ENCODE assay signal across 22 cellular contexts in genomic region chr1:1920608-1921458, GRCh38. TPM values are rescaled to one million over a fixed set of nuclear protein-coding genes. Genes with fewer than 3 reads are reported as not detected.
DNase-seq lines count a peak whose midpoint lies in the region; ATAC-seq, FAIRE-seq and TF ChIP-seq lines count a peak whose summit lies in the region.
"Had no signal": no experiment of that assay in that cellular context is flagged by ENCODE, and none has a peak within 500 bp of the region (broad histone marks: within the 10 kb centered on the region; RNA-seq: fewer than 3 reads in every experiment).

No MANE protein-coding gene starts in this region.

- H3K56ac ChIP-seq in IMR-90 (ENCODE audit: extremely low read depth, insufficient read depth, low read length): no peak overlapping the region

- no peak for FAIRE-seq in pancreas (lab: Jason Lieb, UNC)

- TF ChIP-seq CTCF in IMR-90 (conservative IDR thresholded peaks at IDR 0.05; ENCODE audit: low read depth, low read length) (no peak), endodermal cell (conservative IDR thresholded peaks at IDR 0.05) (no peak), pancreas (IDR thresholded peaks at IDR 0.05) (no peak)

- H2BK5ac ChIP-seq in IMR-90 (ENCODE audit: low read depth, low read length, poor library complexity, severe bottlenecking): no peak overlapping the region

- H3K9me3 Mint-ChIP-seq in endodermal cell: peaks cover under 1% of the 10 kb centered on the region
- H3K9me3 Mint-ChIP-seq in stimulated activated effector memory CD8-positive, alpha-beta T cell treated with anti-CD3 and anti-CD28 coated beads, Interleukin-12 subunit alpha, Interleukin-12 subunit beta, amount 100 ng/mL, for 72 hours: no peaks in the 10 kb centered on the region

- no peak overlapping the region for H3K4me3 ChIP-seq in IMR-90 (ENCODE audit: insufficient read depth, low read depth, low read length)
- no peak overlapping the region for H3K4me3 ChIP-seq in endodermal cell (ENCODE audit: low read length)
- H3K4me3 ChIP-seq in pancreas: no peak overlapping the region
- H3K4me3 ChIP-seq: thoracic aorta had no signal

- no peaks in the 10 kb centered on the region for H4K20me1 ChIP-seq in IMR-90 (ENCODE audit: insufficient read depth, low read length)

- no peak overlapping the region for H3K4me2 ChIP-seq in IMR-90 (ENCODE audit: low read depth, low read length)

- H3K4ac ChIP-seq in IMR-90 (ENCODE audit: low read depth, low read length): no peak overlapping the region

- CTCF ChIA-PET in IMR-90 (lab: Yijun Ruan, JAX): no interaction called here

- no peak overlapping the region for H3K4me3 Mint-ChIP-seq in endodermal cell
- no peak overlapping the region for H3K4me3 Mint-ChIP-seq in stimulated activated effector memory CD8-positive, alpha-beta T cell treated with anti-CD3 and anti-CD28 coated beads, Interleukin-12 subunit alpha, Interleukin-12 subunit beta, amount 100 ng/mL, for 72 hours

- dilution Hi-C loops in IMR-90 (cut with HindIII; ENCODE audit: low sequenced_read_pairs, unreplicated experiment): no loop called here

- H3K27ac Mint-ChIP-seq in endodermal cell: no peak overlapping the region
- no peak overlapping the region for H3K27ac Mint-ChIP-seq in stimulated activated effector memory CD8-positive, alpha-beta T cell treated with anti-CD3 and anti-CD28 coated beads, Interleukin-12 subunit alpha, Interleukin-12 subunit beta, amount 100 ng/mL, for 72 hours

- no peak overlapping the region for H2BK120ac ChIP-seq in IMR-90 (ENCODE audit: low read depth, low read length)

- peaks cover 11% of the 10 kb centered on the region for H3K27me3 Mint-ChIP-seq in endodermal cell (ENCODE audit: insufficient read depth)

- WGBS in IMR-90 (ENCODE audit: extremely low coverage in 2 of 2, insufficient read length in 1 of 2), 2 experiments: 84% methylated on average over 14 of the region's 27 CpGs; no CpG with 5 or more reads in 1 of the 2 experiments
- WGBS in endodermal cell (ENCODE audit: insufficient coverage in 1 of 2, insufficient read length in 1 of 2), 2 experiments: 91 to 93% methylated on average over 13 to 27 of the region's 27 CpGs
- WGBS in pancreas, 2 donors: 88 to 90% methylated on average over 27 of the region's 27 CpGs

- TF ChIP-seq POLR2A in IMR-90 (IDR thresholded peaks at IDR 0.05; ENCODE audit: low read depth, low read length): no peak

- intact Hi-C loops in IMR-90 (cut with micrococcal nuclease) (no loop called here), pancreas (cut with DNase I) (no loop called here)

- H3K23ac ChIP-seq in IMR-90 (ENCODE audit: low read depth, low read length): no peak overlapping the region

- no peak for TF ChIP-seq RAD21 in IMR-90 (IDR thresholded peaks at IDR 0.05; ENCODE audit: low read length)

- peaks cover 4% of the 10 kb centered on the region; the same call in 1 of the 2 replicates for H3K9me1 ChIP-seq in IMR-90 (ENCODE audit: insufficient read depth, low read length)

- H3K36me3 ChIP-seq in IMR-90 (ENCODE audit: control insufficient read depth, insufficient read depth, low read length) (no peaks in the 10 kb centered on the region), endodermal cell (ENCODE audit: control insufficient read depth, insufficient read depth, low read length) (no peaks in the 10 kb centered on the region), pancreas (no peaks in the 10 kb centered on the region)
- H3K36me3 ChIP-seq: thoracic aorta had no signal

- H3K9me3 ChIP-seq in IMR-90 (ENCODE audit: control insufficient read depth, insufficient read depth, low read length): no peaks in the 10 kb centered on the region
- no peaks in the 10 kb centered on the region for H3K9me3 ChIP-seq in endodermal cell (ENCODE audit: control insufficient read depth, low read length)
- H3K9me3 ChIP-seq in pancreas: no peaks in the 10 kb centered on the region
- H3K9me3 ChIP-seq: thoracic aorta had no signal

- no TSS peak for BruUV-seq in IMR-90 (replicated peaks; lab: Mats Ljungman, UMichigan)

- DNase-seq in DMS 273 (lab: John Stamatoyannopoulos, UW; ENCODE audit: unreplicated experiment): peak; percentile 68
- DNase-seq in DMS 273 treated with DMSO at 0.1 percent for 48 hours (lab: John Stamatoyannopoulos, UW): no peak
- DNase-seq in IMR-90: no peak
- peak; percentile 52 for DNase-seq in endodermal cell
- DNase-seq in pancreas: peak; percentile 43 to 87 (median 62)
- DNase-seq in DMS79 (lab: John Stamatoyannopoulos, UW): no peak
- no peak for DNase-seq in stimulated activated effector memory CD8-positive, alpha-beta T cell treated with anti-CD3 and anti-CD28 coated beads, Interleukin-12 subunit alpha, Interleukin-12 subunit beta, amount 100 ng/mL, for 72 hours (ENCODE audit: low spot score in 2 of 2)
- no peak for DNase-seq in KBM-7
- DNase-seq: activated CD4-positive, CD25-positive, alpha-beta regulatory T cell; cerebellar nuclear complex; DMS53; H7; left cardiac atrium; NCI-H187; NCI-H446; stimulated activated CD4-positive, alpha-beta T cell treated with anti-CD3 and anti-CD28 coated beads, Interleukin-4, amount 100 ng/mL, for 24 hours had no signal

- H3K18ac ChIP-seq in IMR-90 (ENCODE audit: low read depth, low read length): no peak overlapping the region

- no peaks in the 10 kb centered on the region for H3K36me3 Mint-ChIP-seq in endodermal cell (ENCODE audit: low read depth)
- no peaks in the 10 kb centered on the region for H3K36me3 Mint-ChIP-seq in stimulated activated effector memory CD8-positive, alpha-beta T cell treated with anti-CD3 and anti-CD28 coated beads, Interleukin-12 subunit alpha, Interleukin-12 subunit beta, amount 100 ng/mL, for 72 hours

- no peaks in the 10 kb centered on the region for H3K4me1 Mint-ChIP-seq in endodermal cell
- H3K4me1 Mint-ChIP-seq in stimulated activated effector memory CD8-positive, alpha-beta T cell treated with anti-CD3 and anti-CD28 coated beads, Interleukin-12 subunit alpha, Interleukin-12 subunit beta, amount 100 ng/mL, for 72 hours: peaks cover 8% of the 10 kb centered on the region

- H3K9ac ChIP-seq in IMR-90 (ENCODE audit: low read depth, low read length) (no peak overlapping the region), endodermal cell (ENCODE audit: extremely low read depth, low read length, poor library complexity, severe bottlenecking) (no peak overlapping the region)

- H3K14ac ChIP-seq in IMR-90 (replicated peaks; ENCODE audit: low read depth, low read length): no peak overlapping the region

- H3K79me1 ChIP-seq in IMR-90 (ENCODE audit: low read depth in 1 of 2, low read length in 2 of 2): no peaks in the 10 kb centered on the region

- H2AK9ac ChIP-seq in IMR-90 (replicated peaks; ENCODE audit: low read depth, low read length, poor library complexity): peak overlapping the region; percentile 28

- ATAC-seq in IMR-90 (ENCODE audit: low read depth): no peak
- ATAC-seq in pancreas: no peak
- ATAC-seq in stimulated activated effector memory CD8-positive, alpha-beta T cell treated with anti-CD3 and anti-CD28 coated beads, Interleukin-12 subunit alpha, Interleukin-12 subunit beta, amount 100 ng/mL, for 72 hours: no peak

- no peak overlapping the region for H4K5ac ChIP-seq in IMR-90 (ENCODE audit: low read depth, low read length)

- no peak overlapping the region for H2AK5ac ChIP-seq in IMR-90 (ENCODE audit: low read depth, low read length)

- no peak overlapping the region for H2BK20ac ChIP-seq in IMR-90 (ENCODE audit: low read depth, low read length)

- H3K27me3 ChIP-seq in IMR-90 (ENCODE audit: control insufficient read depth, insufficient read depth, low read length) (peaks cover 4% of the 10 kb centered on the region; the same call in 1 of the 2 replicates), endodermal cell (ENCODE audit: control insufficient read depth, insufficient read depth, low read length, poor library complexity, severe bottlenecking) (peaks cover 7% of the 10 kb centered on the region), pancreas (no peaks in the 10 kb centered on the region)

- in situ Hi-C loops in IMR-90 (cut with MboI; ENCODE audit: low sequenced_read_pairs): no loop called here
- in situ Hi-C loops in KBM-7 (cut with MboI; ENCODE audit: low pct_unique_long_range_greater_than_20kb, low sequenced_read_pairs): no loop called here

- no peak overlapping the region for H4K8ac ChIP-seq in IMR-90 (ENCODE audit: low read depth in 2 of 2, low read length in 2 of 2)

- POLR2A ChIA-PET in IMR-90 (lab: Charles Lee; ENCODE audit: unreplicated experiment): no interaction called here

- no peak overlapping the region for H3K27ac ChIP-seq in IMR-90 (ENCODE audit: insufficient read depth, low read length)
- H3K27ac ChIP-seq in endodermal cell (ENCODE audit: low read depth, low read length): no peak overlapping the region
- no peak overlapping the region for H3K27ac ChIP-seq in pancreas
- H3K27ac ChIP-seq: 22Rv1, thoracic aorta had no signal

- H2BK15ac ChIP-seq in IMR-90 (ENCODE audit: low read depth, low read length): no peak overlapping the region

- H3K4me1 ChIP-seq in IMR-90 (ENCODE audit: control insufficient read depth, insufficient read depth, low read length) (peaks cover 2% of the 10 kb centered on the region; the same call in 1 of the 2 replicates), endodermal cell (ENCODE audit: control insufficient read depth, insufficient read depth, low read length) (no peaks in the 10 kb centered on the region), pancreas (peaks cover 0 to 11% (median 0%) of the 10 kb centered on the region in 3 donors)

- H4K91ac ChIP-seq in IMR-90 (ENCODE audit: insufficient read depth, low read depth, low read length): no peak overlapping the region

- no peak overlapping the region for H2AFZ ChIP-seq in IMR-90 (replicated peaks; ENCODE audit: low read length, poor library complexity)

RNA-seq across cellular contexts. Expression of gene TMEM52, which starts 1.8 kb away (rescaled TPM):
- total RNA-seq in IMR-90 (2012; rRNA removed): 0.28 and 0.54 TPM in 2 replicates
- 1.3 and 1.9 TPM in 2 replicates for polyA plus RNA-seq in IMR-90 (2012; rRNA removed)
- polyA plus RNA-seq in IMR-90 (2012; cell fraction: cytosol; rRNA removed): 1.8 and 2.1 TPM in 2 replicates
- polyA plus RNA-seq in IMR-90 (2012; cell fraction: nucleus; rRNA removed; ENCODE audit: low replicate concordance): 2.5 and 5.0 TPM in 2 replicates
- total RNA-seq in endodermal cell: 1 to 10 TPM; 6.0 to 6.3 TPM
- polyA plus RNA-seq in endodermal cell (2013, experiment 1 of 2): 5.5 TPM
- polyA plus RNA-seq in endodermal cell (2013, experiment 2 of 2): 6.3 TPM
- total RNA-seq in pancreas: 10 to 100 TPM; 43.6 to 98.9 (median 78.6) TPM
- polyA plus RNA-seq in pancreas: 100 to 1,000 TPM in 1 of 2 donors, 10 to 100 TPM in 1; 72.2 to 120 TPM
- total RNA-seq: aorta, thoracic aorta had no signal

RNA-seq across cellular contexts. Expression of gene CALML6, which starts 5.8 kb away (rescaled TPM):
- not detected in 2 replicates for total RNA-seq in IMR-90 (2012; rRNA removed)
- polyA plus RNA-seq in IMR-90 (2012; rRNA removed): 0.52 and 0.91 TPM in 2 replicates
- not detected in 2 replicates for polyA plus RNA-seq in IMR-90 (2012; cell fraction: cytosol; rRNA removed)
- polyA plus RNA-seq in IMR-90 (2012; cell fraction: nucleus; rRNA removed; ENCODE audit: low replicate concordance): 10.0 and 15.0 TPM in 2 replicates
- 1 to 10 TPM in 1 of 2 donors, under 1 TPM in 1; 0.89 to 1.4 TPM for total RNA-seq in endodermal cell
- 0.32 TPM for polyA plus RNA-seq in endodermal cell (2013, experiment 1 of 2)
- not detected for polyA plus RNA-seq in endodermal cell (2013, experiment 2 of 2)
- total RNA-seq in pancreas: 1 to 10 TPM in 3 of 6 donors, under 1 TPM in 3; 0.39 to 1.4 (median 0.86) TPM
- 1 to 10 TPM; 3.6 to 4.4 TPM for polyA plus RNA-seq in pancreas
- total RNA-seq: HT-29, omental fat pad, RPMI7951, thoracic aorta had no signal

RNA-seq across cellular contexts. Expression of gene GNB1, which starts 29.9 kb away (rescaled TPM):
- total RNA-seq in IMR-90 (2012; rRNA removed): 73.5 and 74.7 TPM in 2 replicates
- 366 and 371 TPM in 2 replicates for polyA plus RNA-seq in IMR-90 (2012; rRNA removed)
- polyA plus RNA-seq in IMR-90 (2012; cell fraction: cytosol; rRNA removed): 219 and 373 TPM in 2 replicates
- polyA plus RNA-seq in IMR-90 (2012; cell fraction: nucleus; rRNA removed; ENCODE audit: low replicate concordance): 315 and 343 TPM in 2 replicates
- 100 to 1,000 TPM; 369 to 371 TPM for total RNA-seq in endodermal cell
- 346 TPM for polyA plus RNA-seq in endodermal cell (2013, experiment 1 of 2)
- polyA plus RNA-seq in endodermal cell (2013, experiment 2 of 2): 334 TPM
- 100 to 1,000 TPM in 2 of 6 donors, 10 to 100 TPM in 4; 75.4 to 160 (median 97.5) TPM for total RNA-seq in pancreas
- 10 to 100 TPM; 42.3 to 71.1 TPM for polyA plus RNA-seq in pancreas

Comparison
In these comparisons a context has a peak if more than half of its experiments do, and no peak if none do; other contexts are left out.
1. DNase-seq: peak in DMS 273 (single experiment), endodermal cell (single experiment) and pancreas (6 of 6); none in DMS 273 treated with DMSO at 0.1 percent for 48 hours (single experiment), IMR-90 (single experiment), DMS79 (single experiment), stimulated activated effector memory CD8-positive, alpha-beta T cell treated with anti-CD3 and anti-CD28 coated beads, Interleukin-12 subunit alpha, Interleukin-12 subunit beta, amount 100 ng/mL, for 72 hours (0 of 2) and KBM-7 (single experiment).
2. RNA of gene TMEM52, which starts 1.8 kb away (total RNA-seq): 43.6 to 98.9 TPM in pancreas; 6.0 to 6.3 TPM in endodermal cell and 0.28 to 0.54 TPM in IMR-90; every median in the first group is over 4 times any median in the second.